2 cellular contexts compared by ENCODE assay signal in genomic region chr20:62776692-62777527, GRCh38.
TF ChIP-seq lines count a peak whose summit lies in the region.

No MANE protein-coding gene starts in this region.

TF ChIP-seq in WTC11, 78 proteins besides CTCF, POLR2A, EP300 and RAD21:
- no peak for TF ChIP-seq FOXP1 (CRISPR knock-in tag; IDR thresholded peaks at IDR 0.05; ENCODE audit: borderline replicate concordance)
- no peak for TF ChIP-seq PRRX2 (CRISPR knock-in tag; IDR thresholded peaks at IDR 0.05)
- 0 out of 2 replicates have a peak, but pooled peaks have one; percentile 31 for TF ChIP-seq SP1 (CRISPR knock-in tag; conservative IDR thresholded peaks at IDR 0.05)
- peak; percentile 74 for TF ChIP-seq ETV6 (CRISPR knock-in tag; IDR thresholded peaks at IDR 0.05)
- TF ChIP-seq PRDM15 (CRISPR knock-in tag; IDR thresholded peaks at IDR 0.05): peak; percentile 14; the same call in 1 of the 2 replicates
- no peak for TF ChIP-seq TCF7 (CRISPR knock-in tag; IDR thresholded peaks at IDR 0.05; ENCODE audit: low read depth)

TF ChIP-seq in H1, 55 proteins besides CTCF, POLR2A, EP300 and RAD21:
- TF ChIP-seq EZH2 (IDR thresholded peaks at IDR 0.05; ENCODE audit: low read depth, low read length, severe bottlenecking) (no peak), CHD1 (IDR thresholded peaks at IDR 0.05; ENCODE audit: low read depth, low read length) (no peak), USF2 (IDR thresholded peaks at IDR 0.05; ENCODE audit: low read length) (no peak), TEAD4 (IDR thresholded peaks at IDR 0.05; ENCODE audit: low read depth, low read length) (no peak), JUND (IDR thresholded peaks at IDR 0.05; ENCODE audit: low read length) (no peak), SIRT6 (IDR thresholded peaks at IDR 0.05; ENCODE audit: low read length) (no peak), CREB1 (IDR thresholded peaks at IDR 0.05) (no peak), SP1 (IDR thresholded peaks at IDR 0.05; ENCODE audit: low read depth, low read length) (no peak), SUZ12 (IDR thresholded peaks at IDR 0.05; ENCODE audit: low read length) (no peak), RXRA (IDR thresholded peaks at IDR 0.05; ENCODE audit: insufficient read depth, low read depth, low read length) (no peak), GABPA (IDR thresholded peaks at IDR 0.05; ENCODE audit: borderline replicate concordance, insufficient read depth, low read length) (no peak), PHF8 (conservative IDR thresholded peaks at IDR 0.05; ENCODE audit: low read depth, low read length) (no peak), NANOG (IDR thresholded peaks at IDR 0.05; ENCODE audit: insufficient read depth, low read depth, low read length, poor library complexity, severe bottlenecking) (no peak), RBBP5 (IDR thresholded peaks at IDR 0.05; ENCODE audit: borderline replicate concordance, low read depth, low read length) (no peak), RFX5 (IDR thresholded peaks at IDR 0.05; ENCODE audit: borderline replicate concordance, low read depth, low read length) (no peak), BRCA1 (IDR thresholded peaks at IDR 0.05; ENCODE audit: low read depth, low read length) (no peak), ZNF274 (IDR thresholded peaks at IDR 0.05; ENCODE audit: borderline replicate concordance, extremely low read depth, low read length) (no peak), KDM4A (IDR thresholded peaks at IDR 0.05; ENCODE audit: low read depth, low read length, severe bottlenecking) (no peak), ATF3 (IDR thresholded peaks at IDR 0.05; ENCODE audit: insufficient read depth, low read depth, low read length) (no peak)
